In the genomic region with DNA sequence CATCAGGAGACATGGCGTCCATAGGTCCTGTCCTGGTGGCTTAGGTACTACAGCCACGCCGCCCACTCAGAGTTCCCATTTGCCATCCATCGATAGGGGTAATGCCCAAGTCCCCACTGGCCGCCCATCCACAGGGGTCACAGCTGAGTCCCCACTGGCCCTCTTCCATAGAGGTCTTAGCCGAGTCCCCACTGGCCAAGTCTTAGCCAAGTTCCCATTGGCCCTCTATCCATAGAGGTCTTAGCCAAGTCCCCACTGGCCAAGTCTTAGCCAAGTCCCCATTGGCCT, we compare ENCODE assay signal across 23 cellular contexts. TPM values are rescaled to one million over a fixed set of nuclear protein-coding genes. Genes with fewer than 3 reads are reported as not detected.
DNase-seq lines count a peak whose midpoint lies in the region; ATAC-seq and TF ChIP-seq lines count a peak whose summit lies in the region.
"Had no signal": no experiment of that assay in that cellular context is flagged by ENCODE, and none has a peak within 500 bp of the region (broad histone marks: within the 10 kb centered on the region; RNA-seq: fewer than 3 reads in every experiment).

No MANE protein-coding gene starts in this region.

- H3K27me3 Mint-ChIP-seq in activated T-cell treated with anti-CD3 and anti-CD28 coated beads, Interleukin-2, amount 50 U/mL, for 4 hours (ENCODE audit: low read depth) = no peaks in the 10 kb centered on the region
- no peaks in the 10 kb centered on the region for H3K27me3 Mint-ChIP-seq in CD4-positive, alpha-beta T cell
- H3K27me3 Mint-ChIP-seq in activated T-helper 1 cell treated with anti-CD3 and anti-CD28 coated beads, Interleukin-12 subunit alpha, Interleukin-12 subunit beta, Interleukin-2, Interleukin-4 antibody, amounts not matched to agents 30 ng/mL and 10 ng/mL and 1 ng/mL, durations not matched to agents 14 hours and 24 hours and 36 hours (ENCODE audit: insufficient read depth) = no peaks in the 10 kb centered on the region
- H3K27me3 Mint-ChIP-seq in naive thymus-derived CD4-positive, alpha-beta T cell = no peaks in the 10 kb centered on the region
- H3K27me3 Mint-ChIP-seq: activated B cell treated with CpG ODN at 0.5 μM for 24 hours had no signal

- H3K4me1 Mint-ChIP-seq in activated T-cell treated with anti-CD3 and anti-CD28 coated beads, Interleukin-2, amount 50 U/mL, for 4 hours (ENCODE audit: low read depth) = peaks cover 54% of the 10 kb centered on the region
- H3K4me1 Mint-ChIP-seq in CD4-positive, alpha-beta T cell (ENCODE audit: low read depth) = peaks cover 11% of the 10 kb centered on the region
- peaks cover 70% of the 10 kb centered on the region for H3K4me1 Mint-ChIP-seq in activated T-helper 1 cell treated with anti-CD3 and anti-CD28 coated beads, Interleukin-12 subunit alpha, Interleukin-12 subunit beta, Interleukin-2, Interleukin-4 antibody, amounts not matched to agents 30 ng/mL and 10 ng/mL and 1 ng/mL, durations not matched to agents 14 hours and 24 hours and 36 hours (ENCODE audit: low read depth)
- peaks cover 9 to 60% (median 19%) of the 10 kb centered on the region in 7 donors for H3K4me1 Mint-ChIP-seq in naive thymus-derived CD4-positive, alpha-beta T cell

- H3K4me3 Mint-ChIP-seq in activated T-cell treated with anti-CD3 and anti-CD28 coated beads, Interleukin-2, amount 50 U/mL, for 4 hours = no peak overlapping the region
- no peak overlapping the region for H3K4me3 Mint-ChIP-seq in CD4-positive, alpha-beta T cell
- H3K4me3 Mint-ChIP-seq in activated T-helper 1 cell treated with anti-CD3 and anti-CD28 coated beads, Interleukin-12 subunit alpha, Interleukin-12 subunit beta, Interleukin-2, Interleukin-4 antibody, amounts not matched to agents 30 ng/mL and 10 ng/mL and 1 ng/mL, durations not matched to agents 14 hours and 24 hours and 36 hours = peak overlapping the region; percentile 52
- no peak overlapping the region for H3K4me3 Mint-ChIP-seq in naive thymus-derived CD4-positive, alpha-beta T cell
- H3K4me3 Mint-ChIP-seq: activated B cell treated with CpG ODN at 0.5 μM for 24 hours had no signal

- DNase-seq in activated T-cell treated with anti-CD3 and anti-CD28 coated beads, Interleukin-2, amount 50 U/mL, for 1 hour = peak; percentile 6
- DNase-seq in activated T-cell treated with anti-CD3 and anti-CD28 coated beads, Interleukin-2, amount 50 U/mL, for 4 hours = no peak
- DNase-seq in CD4-positive, alpha-beta T cell = peak in 2 of 10 experiments; percentile 2 to 21
- no peak for DNase-seq in activated T-helper 1 cell treated with anti-CD3 and anti-CD28 coated beads, Interleukin-12 subunit alpha, Interleukin-12 subunit beta, Interleukin-2, Interleukin-4 antibody, amounts not matched to agents 30 ng/mL and 10 ng/mL and 1 ng/mL, durations not matched to agents 14 hours and 24 hours and 36 hours (ENCODE audit: low spot score)
- no peak for DNase-seq in naive thymus-derived CD4-positive, alpha-beta T cell
- DNase-seq in DMS 273 treated with DMSO at 0.1 percent for 48 hours (lab: John Stamatoyannopoulos, UW) (no peak), foreskin melanocyte (no peak), epidermal melanocyte (ENCODE audit: insufficient read length, low spot score) (no peak)
- DNase-seq: Caco-2; HCEC 1CT; MG63; NCI-H1436; NCI-H510A; PC-9; small intestine; stimulated activated CD4-positive, alpha-beta T cell treated with anti-CD3 and anti-CD28 coated beads, Interleukin-2, amount 100 ng/mL, for 24 hours; stimulated activated naive CD4-positive, alpha-beta T cell treated with Interleukin-2 at 50 U/mL for 16 hours had no signal

- no peak overlapping the region for H3K4me3 ChIP-seq in naive thymus-derived CD4-positive, alpha-beta T cell (ENCODE audit: low read length)
- H3K4me3 ChIP-seq: left lung, MG63, PC-9, psoas muscle, SJSA1, upper lobe of left lung had no signal

- peak overlapping the region; percentile 76 for H3K27ac Mint-ChIP-seq in CD4-positive, alpha-beta T cell
- H3K27ac Mint-ChIP-seq in activated T-helper 1 cell treated with anti-CD3 and anti-CD28 coated beads, Interleukin-12 subunit alpha, Interleukin-12 subunit beta, Interleukin-2, Interleukin-4 antibody, amounts not matched to agents 30 ng/mL and 10 ng/mL and 1 ng/mL, durations not matched to agents 14 hours and 24 hours and 36 hours = peak overlapping the region; percentile 91
- H3K27ac Mint-ChIP-seq in naive thymus-derived CD4-positive, alpha-beta T cell = peak overlapping the region in 7 of 9 donors; percentile 52 to 92 (median 67)

- H3K36me3 Mint-ChIP-seq in activated T-cell treated with anti-CD3 and anti-CD28 coated beads, Interleukin-2, amount 50 U/mL, for 4 hours (ENCODE audit: insufficient read depth) = peaks cover 65% of the 10 kb centered on the region
- H3K36me3 Mint-ChIP-seq in CD4-positive, alpha-beta T cell (ENCODE audit: low read depth) = peaks cover 85% of the 10 kb centered on the region
- peaks cover 69% of the 10 kb centered on the region for H3K36me3 Mint-ChIP-seq in activated T-helper 1 cell treated with anti-CD3 and anti-CD28 coated beads, Interleukin-12 subunit alpha, Interleukin-12 subunit beta, Interleukin-2, Interleukin-4 antibody, amounts not matched to agents 30 ng/mL and 10 ng/mL and 1 ng/mL, durations not matched to agents 14 hours and 24 hours and 36 hours (ENCODE audit: low read depth)
- H3K36me3 Mint-ChIP-seq in naive thymus-derived CD4-positive, alpha-beta T cell = peaks cover 17 to 56% (median 37%) of the 10 kb centered on the region in 5 donors

- H3K9me3 ChIP-seq in CD4-positive, alpha-beta T cell (ENCODE audit: control insufficient read depth, low read length) = no peaks in the 10 kb centered on the region
- H3K9me3 ChIP-seq in naive thymus-derived CD4-positive, alpha-beta T cell (ENCODE audit: control insufficient read depth in 2 of 3, low read length in 3 of 3) = no peaks in the 10 kb centered on the region
- H3K9me3 ChIP-seq: Caco-2, left lung, MG63, psoas muscle, SJSA1, upper lobe of left lung had no signal

- peaks cover 0 to 60% (median 18%) of the 10 kb centered on the region in 3 experiments for H3K36me3 ChIP-seq in naive thymus-derived CD4-positive, alpha-beta T cell (ENCODE audit: control insufficient read depth in 2 of 3, insufficient read depth in 3 of 3, low read length in 3 of 3)

- no peak for TF ChIP-seq CTCF in CD4-positive, alpha-beta T cell (IDR thresholded peaks at IDR 0.05)

- POLR2A ChIA-PET in CD4-positive, alpha-beta T cell (lab: Charles Lee) = no interaction called here
- POLR2A ChIA-PET in naive thymus-derived CD4-positive, alpha-beta T cell (lab: Charles Lee) = no interaction called here

- ATAC-seq in activated T-cell treated with anti-CD3 and anti-CD28 coated beads, Interleukin-2, amount 50 U/mL, for 4 hours = no peak
- ATAC-seq in CD4-positive, alpha-beta T cell (ENCODE audit: poor library complexity) = no peak
- ATAC-seq in naive thymus-derived CD4-positive, alpha-beta T cell = no peak
- ATAC-seq: left lung, psoas muscle had no signal

- no peaks in the 10 kb centered on the region for H3K9me3 Mint-ChIP-seq in activated T-cell treated with anti-CD3 and anti-CD28 coated beads, Interleukin-2, amount 50 U/mL, for 4 hours
- no peaks in the 10 kb centered on the region for H3K9me3 Mint-ChIP-seq in CD4-positive, alpha-beta T cell
- no peaks in the 10 kb centered on the region for H3K9me3 Mint-ChIP-seq in activated T-helper 1 cell treated with anti-CD3 and anti-CD28 coated beads, Interleukin-12 subunit alpha, Interleukin-12 subunit beta, Interleukin-2, Interleukin-4 antibody, amounts not matched to agents 30 ng/mL and 10 ng/mL and 1 ng/mL, durations not matched to agents 14 hours and 24 hours and 36 hours
- no peaks in the 10 kb centered on the region for H3K9me3 Mint-ChIP-seq in naive thymus-derived CD4-positive, alpha-beta T cell
- H3K9me3 Mint-ChIP-seq: activated B cell treated with CpG ODN at 0.5 μM for 24 hours had no signal

- no peaks in the 10 kb centered on the region for H3K27me3 ChIP-seq in CD4-positive, alpha-beta T cell (ENCODE audit: control insufficient read depth, insufficient read depth, low read length)
- H3K27me3 ChIP-seq in naive thymus-derived CD4-positive, alpha-beta T cell (ENCODE audit: control insufficient read depth in 2 of 2, insufficient read depth in 2 of 2, low read length in 2 of 2) = no peaks in the 10 kb centered on the region
- H3K27me3 ChIP-seq: left lung, MG63, SJSA1, upper lobe of left lung had no signal

- no peak overlapping the region for H3K27ac ChIP-seq in CD4-positive, alpha-beta T cell (ENCODE audit: low read depth, low read length)
- no peak overlapping the region for H3K27ac ChIP-seq in naive thymus-derived CD4-positive, alpha-beta T cell (ENCODE audit: low read depth, low read length)
- H3K27ac ChIP-seq: epithelial cell of prostate, left lung, psoas muscle, SJSA1, upper lobe of left lung had no signal

- intact Hi-C loops in CD4-positive, alpha-beta T cell (cut with DNase I, micrococcal nuclease) = loop anchor here in 1 of 2 experiments (5.0 kb wide), 1 partner anchor 427 kb away; no protein-coding TSS in a partner anchor
- intact Hi-C loops in activated T-helper 1 cell treated with anti-CD3 and anti-CD28 coated beads, Interleukin-12 subunit alpha, Interleukin-12 subunit beta, Interleukin-2, Interleukin-4 antibody, amounts not matched to agents 30 ng/mL and 10 ng/mL and 1 ng/mL, durations not matched to agents 14 hours and 24 hours and 36 hours (cut with micrococcal nuclease) = loop anchor here (5.0 kb wide), 2 partner anchors 128 to 243 kb away; partner anchors contain the start of genes CCDC127 and SDHA
- intact Hi-C loops in naive thymus-derived CD4-positive, alpha-beta T cell (cut with micrococcal nuclease) = no loop called here

- peaks cover 7 to 17% of the 10 kb centered on the region in 2 donors for H3K4me1 ChIP-seq in naive thymus-derived CD4-positive, alpha-beta T cell (ENCODE audit: control insufficient read depth in 2 of 2, insufficient read depth in 2 of 2, low read length in 2 of 2)
- H3K4me1 ChIP-seq: left lung, psoas muscle, upper lobe of left lung had no signal

- CTCF ChIA-PET in CD4-positive, alpha-beta T cell (lab: Charles Lee) = no interaction called here
- CTCF ChIA-PET in naive thymus-derived CD4-positive, alpha-beta T cell (lab: Charles Lee) = interaction anchor here (0.6 kb wide), 1 partner anchor 429 kb away, joined by 3 read pairs; no protein-coding TSS in a partner anchor

RNA-seq across cellular contexts. Expression of gene EXOC3, which starts 17.4 kb away (rescaled TPM):
- 10 to 100 TPM; 62.7 to 78.3 (median 67.2) TPM for total RNA-seq in activated T-cell treated with anti-CD3 and anti-CD28 coated beads, Interleukin-2, amount 50 U/mL, for 4 hours
- 10 to 100 TPM; 82.4 to 84.1 TPM for total RNA-seq in CD4-positive, alpha-beta T cell
- total RNA-seq in activated T-helper 1 cell treated with anti-CD3 and anti-CD28 coated beads, Interleukin-12 subunit alpha, Interleukin-12 subunit beta, Interleukin-2, Interleukin-4 antibody, amounts not matched to agents 30 ng/mL and 10 ng/mL and 1 ng/mL, durations not matched to agents 14 hours and 24 hours and 36 hours = 59.6 and 62.0 TPM in 2 replicates
- 100 to 1,000 TPM in 1 of 5 experiments, 10 to 100 TPM in 4; 79.1 to 105 (median 89.8) TPM for total RNA-seq in naive thymus-derived CD4-positive, alpha-beta T cell
- 10 to 100 TPM; 44.3 to 47.5 TPM for polyA plus RNA-seq in naive thymus-derived CD4-positive, alpha-beta T cell
